19 cellular contexts compared by ENCODE assay signal in the genomic region with DNA sequence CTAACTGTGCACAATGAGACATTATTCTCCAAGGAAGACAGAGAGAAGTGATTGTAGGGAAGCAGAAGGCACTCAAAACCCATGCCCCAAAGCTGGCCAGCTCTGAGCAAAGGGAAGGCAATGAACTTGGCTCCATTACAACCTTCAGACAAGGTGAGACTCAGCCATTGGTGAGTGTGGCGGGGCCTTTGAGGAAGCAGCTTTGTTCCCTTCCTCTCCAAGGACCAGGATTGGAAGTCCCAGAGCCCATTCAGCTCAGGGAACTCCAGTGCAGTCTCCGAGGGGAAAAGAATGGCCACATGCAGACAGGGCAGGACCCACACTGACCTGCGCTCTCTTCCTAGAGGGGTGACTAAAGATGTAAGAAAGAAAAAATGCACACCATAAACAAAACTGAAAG. TPM values are rescaled to one million over a fixed set of nuclear protein-coding genes. Genes with fewer than 3 reads are reported as not detected.
DNase-seq lines count a peak whose midpoint lies in the region; ATAC-seq and TF ChIP-seq lines count a peak whose summit lies in the region.
"Had no signal": no experiment of that assay in that cellular context is flagged by ENCODE, and none has a peak within 500 bp of the region (broad histone marks: within the 10 kb centered on the region; RNA-seq: fewer than 3 reads in every experiment).

No MANE protein-coding gene starts in this region.

- H3K9me3 Mint-ChIP-seq in activated naive CD8-positive, alpha-beta T cell treated with anti-CD3 and anti-CD28 coated beads, Interleukin-2, amount 10 ng/mL, durations not matched to agents 7 days and 5 days: peaks cover 9% of the 10 kb centered on the region
- peaks cover 12% of the 10 kb centered on the region for H3K9me3 Mint-ChIP-seq in activated naive CD8-positive, alpha-beta T cell treated with anti-CD3 and anti-CD28 coated beads for 36 hours
- peaks cover 29% of the 10 kb centered on the region for H3K9me3 Mint-ChIP-seq in nephron progenitor cell

- DNase-seq in activated naive CD8-positive, alpha-beta T cell treated with anti-CD3 and anti-CD28 coated beads, Interleukin-2, amount 10 ng/mL, durations not matched to agents 7 days and 5 days: no peak
- DNase-seq in activated naive CD8-positive, alpha-beta T cell treated with anti-CD3 and anti-CD28 coated beads for 36 hours: no peak
- DNase-seq in cardiac muscle cell (ENCODE audit: low read depth in 1 of 2, low spot score in 1 of 2) (no peak), nephron progenitor cell (no peak), DMS114 treated with DMSO at 0.1 percent for 48 hours (lab: John Stamatoyannopoulos, UW; ENCODE audit: unreplicated experiment) (no peak)
- no peak for DNase-seq in stimulated activated CD4-positive, alpha-beta T cell treated with anti-CD3 and anti-CD28 coated beads, Interleukin-12 subunit alpha, Interleukin-12 subunit beta, amount 100 ng/mL, for 4 hours
- no peak for DNase-seq in activated CD8-positive, alpha-beta memory T cell treated with anti-CD3 and anti-CD28 coated beads, Interleukin-2, amount 50 U/mL, for 48 hours
- DNase-seq: 8988T; activated CD4-positive, alpha-beta T cell treated with anti-CD3 and anti-CD28 coated beads, Interleukin-2, amount 50 U/mL, for 1 hour; activated naive CD8-positive, alpha-beta T cell treated with anti-CD3 and anti-CD28 coated beads, Interleukin-2, amount 50 U/mL, for 24 hours; activated T-cell treated with anti-CD3 and anti-CD28 coated beads, Interleukin-2, amount 50 U/mL, for 72 hours; caudate nucleus; NCI-H526 treated with DMSO at 0.1 percent for 48 hours; PC-9; stimulated activated CD4-positive, alpha-beta T cell treated with anti-CD3 and anti-CD28 coated beads, Interleukin-4, amount 100 ng/mL, for 1 hour; stimulated activated CD8-positive, alpha-beta memory T cell treated with anti-CD3 and anti-CD28 coated beads, Interleukin-4, amount 100 ng/mL, for 48 hours had no signal

- H3K4me3 ChIP-seq in cardiac muscle cell: no peak overlapping the region
- H3K4me3 ChIP-seq: PC-9 had no signal

- POLR2A ChIA-PET in activated naive CD8-positive, alpha-beta T cell treated with anti-CD3 and anti-CD28 coated beads, Interleukin-2, amount 10 ng/mL, durations not matched to agents 7 days and 5 days (lab: Charles Lee): interaction anchor here (0.5 to 1.4 kb wide), 5 partner anchors 11 to 182 kb away, joined by 3 to 5 read pairs (median 4); no protein-coding TSS in a partner anchor

- no peaks in the 10 kb centered on the region for H3K9me3 ChIP-seq in cardiac muscle cell (ENCODE audit: low read depth)

- TF ChIP-seq CTCF in cardiac muscle cell (IDR thresholded peaks at IDR 0.05; ENCODE audit: low read depth, low read length) (no peak), nephron progenitor cell (IDR thresholded peaks at IDR 0.05) (no peak)

- peak overlapping the region; percentile 34 for H3K27ac ChIP-seq in cardiac muscle cell
- H3K27ac ChIP-seq: PC-9 had no signal

- no peak for ATAC-seq in activated naive CD8-positive, alpha-beta T cell treated with anti-CD3 and anti-CD28 coated beads, Interleukin-2, amount 10 ng/mL, durations not matched to agents 7 days and 5 days (ENCODE audit: low read depth)
- ATAC-seq in HG03469 (IDR thresholded peaks at IDR 0.05; ENCODE audit: unreplicated experiment): no peak
- ATAC-seq: activated naive CD8-positive, alpha-beta T cell treated with anti-CD3 and anti-CD28 coated beads, Interleukin-2, amount 50 U/mL, for 24 hours; activated T-cell treated with anti-CD3 and anti-CD28 coated beads, Interleukin-2, amount 50 U/mL, for 72 hours; sciatic nerve had no signal

- H3K4me1 Mint-ChIP-seq in activated naive CD8-positive, alpha-beta T cell treated with anti-CD3 and anti-CD28 coated beads, Interleukin-2, amount 10 ng/mL, durations not matched to agents 7 days and 5 days: peaks cover 37% of the 10 kb centered on the region
- H3K4me1 Mint-ChIP-seq in activated naive CD8-positive, alpha-beta T cell treated with anti-CD3 and anti-CD28 coated beads for 36 hours: peaks cover 18% of the 10 kb centered on the region
- peaks cover 15% of the 10 kb centered on the region for H3K4me1 Mint-ChIP-seq in nephron progenitor cell

- peaks cover 18% of the 10 kb centered on the region for H3K4me1 ChIP-seq in cardiac muscle cell (ENCODE audit: low read depth)

- peaks cover 72% of the 10 kb centered on the region for H3K36me3 Mint-ChIP-seq in activated naive CD8-positive, alpha-beta T cell treated with anti-CD3 and anti-CD28 coated beads, Interleukin-2, amount 10 ng/mL, durations not matched to agents 7 days and 5 days
- H3K36me3 Mint-ChIP-seq in activated naive CD8-positive, alpha-beta T cell treated with anti-CD3 and anti-CD28 coated beads for 36 hours: peaks cover 34% of the 10 kb centered on the region
- peaks cover 37% of the 10 kb centered on the region for H3K36me3 Mint-ChIP-seq in nephron progenitor cell (ENCODE audit: low read depth)

- peak overlapping the region; percentile 43 for H3K27ac Mint-ChIP-seq in activated naive CD8-positive, alpha-beta T cell treated with anti-CD3 and anti-CD28 coated beads, Interleukin-2, amount 10 ng/mL, durations not matched to agents 7 days and 5 days
- H3K27ac Mint-ChIP-seq in activated naive CD8-positive, alpha-beta T cell treated with anti-CD3 and anti-CD28 coated beads for 36 hours: no peak overlapping the region
- H3K27ac Mint-ChIP-seq in nephron progenitor cell: peak overlapping the region; percentile 93
- H3K27ac Mint-ChIP-seq: activated naive CD8-positive, alpha-beta T cell treated with anti-CD3 and anti-CD28 coated beads, Interleukin-2, amount 50 U/mL, for 24 hours; activated T-cell treated with anti-CD3 and anti-CD28 coated beads, Interleukin-2, amount 50 U/mL, for 72 hours; CD14-positive monocyte had no signal

- H3K27me3 ChIP-seq in cardiac muscle cell: no peaks in the 10 kb centered on the region

- H3K4me3 Mint-ChIP-seq in activated naive CD8-positive, alpha-beta T cell treated with anti-CD3 and anti-CD28 coated beads, Interleukin-2, amount 10 ng/mL, durations not matched to agents 7 days and 5 days: no peak overlapping the region
- no peak overlapping the region for H3K4me3 Mint-ChIP-seq in activated naive CD8-positive, alpha-beta T cell treated with anti-CD3 and anti-CD28 coated beads for 36 hours
- no peak overlapping the region for H3K4me3 Mint-ChIP-seq in nephron progenitor cell
- H3K4me3 Mint-ChIP-seq: activated naive CD8-positive, alpha-beta T cell treated with anti-CD3 and anti-CD28 coated beads, Interleukin-2, amount 50 U/mL, for 24 hours; activated T-cell treated with anti-CD3 and anti-CD28 coated beads, Interleukin-2, amount 50 U/mL, for 72 hours; CD14-positive monocyte had no signal

- no peaks in the 10 kb centered on the region for H3K27me3 Mint-ChIP-seq in activated naive CD8-positive, alpha-beta T cell treated with anti-CD3 and anti-CD28 coated beads, Interleukin-2, amount 10 ng/mL, durations not matched to agents 7 days and 5 days
- H3K27me3 Mint-ChIP-seq in activated naive CD8-positive, alpha-beta T cell treated with anti-CD3 and anti-CD28 coated beads for 36 hours: no peaks in the 10 kb centered on the region
- no peaks in the 10 kb centered on the region for H3K27me3 Mint-ChIP-seq in nephron progenitor cell (ENCODE audit: low read depth, poor library complexity)
- H3K27me3 Mint-ChIP-seq: activated naive CD8-positive, alpha-beta T cell treated with anti-CD3 and anti-CD28 coated beads, Interleukin-2, amount 50 U/mL, for 24 hours had no signal

- H3K36me3 ChIP-seq in cardiac muscle cell: no peaks in the 10 kb centered on the region

RNA-seq across cellular contexts. Expression of a gene that starts 23.1 kb away (rescaled TPM):
- total RNA-seq in activated naive CD8-positive, alpha-beta T cell treated with anti-CD3 and anti-CD28 coated beads, Interleukin-2, amount 10 ng/mL, durations not matched to agents 7 days and 5 days: 10 to 100 TPM; 49.1 to 49.5 TPM
- total RNA-seq in activated naive CD8-positive, alpha-beta T cell treated with anti-CD3 and anti-CD28 coated beads for 36 hours: 10 to 100 TPM; 20.7 to 21.4 TPM
- 16.5 and 42.7 TPM in 2 replicates for total RNA-seq in cardiac muscle cell
- 17.4 and 24.9 TPM in 2 replicates for polyA plus RNA-seq in cardiac muscle cell
